ENCODE assay signal across 8 cellular contexts in genomic region chr22:45240137-45240809, GRCh38. TPM values are rescaled to one million over a fixed set of nuclear protein-coding genes. Genes with fewer than 3 reads are reported as not detected.
DNase-seq lines count a peak whose midpoint lies in the region; ATAC-seq and TF ChIP-seq lines count a peak whose summit lies in the region.

No MANE protein-coding gene starts in this region.

- H3K9me3 ChIP-seq in CD4-positive, alpha-beta memory T cell (ENCODE audit: control insufficient read depth in 1 of 2, low read length in 2 of 2) = no peaks in the 10 kb centered on the region
- H3K9me3 ChIP-seq in upper lobe of right lung = no peaks in the 10 kb centered on the region

- POLR2A ChIA-PET in CD4-positive, alpha-beta memory T cell (lab: Charles Lee; ENCODE audit: partially characterized antibody) = no interaction called here
- POLR2A ChIA-PET in naive thymus-derived CD8-positive, alpha-beta T cell (lab: Charles Lee) = no interaction called here

- TF ChIP-seq CTCF in epithelial cell of esophagus (IDR thresholded peaks at IDR 0.05; ENCODE audit: insufficient read depth, low read depth, low read length, missing control alignments) = no peak
- no peak for TF ChIP-seq CTCF in upper lobe of right lung (IDR thresholded peaks at IDR 0.05)

- H3K9me3 Mint-ChIP-seq in CD4-positive, alpha-beta memory T cell = peaks cover 0 to 1% (median 0%) of the 10 kb centered on the region in 8 donors
- H3K9me3 Mint-ChIP-seq in activated CD4-positive, alpha-beta T cell treated with anti-CD3 and anti-CD28 coated beads, Interleukin-2, amount 10 ng/mL, durations not matched to agents 24 days and 14 days = no peaks in the 10 kb centered on the region
- no peaks in the 10 kb centered on the region for H3K9me3 Mint-ChIP-seq in naive thymus-derived CD8-positive, alpha-beta T cell

- ATAC-seq in HG03039 (IDR thresholded peaks at IDR 0.05; ENCODE audit: unreplicated experiment) (peak; percentile 3), upper lobe of right lung (peak; percentile 33), GM21526 (IDR thresholded peaks at IDR 0.05; ENCODE audit: low FRiP score, unreplicated experiment) (no peak)
- peak; percentile 40 to 58 for ATAC-seq in naive thymus-derived CD8-positive, alpha-beta T cell

- peaks cover 21% of the 10 kb centered on the region for H3K4me1 ChIP-seq in CD4-positive, alpha-beta memory T cell (ENCODE audit: insufficient read depth, low read length)
- peaks cover 17% of the 10 kb centered on the region for H3K4me1 ChIP-seq in upper lobe of right lung

- H3K27me3 Mint-ChIP-seq in CD4-positive, alpha-beta memory T cell = no peaks in the 10 kb centered on the region
- no peaks in the 10 kb centered on the region for H3K27me3 Mint-ChIP-seq in activated CD4-positive, alpha-beta T cell treated with anti-CD3 and anti-CD28 coated beads, Interleukin-2, amount 10 ng/mL, durations not matched to agents 24 days and 14 days
- H3K27me3 Mint-ChIP-seq in naive thymus-derived CD8-positive, alpha-beta T cell = no peaks in the 10 kb centered on the region

- intact Hi-C loops in CD4-positive, alpha-beta memory T cell (cut with micrococcal nuclease) = loop anchor here (2.0 kb wide), 2 partner anchors 29 to 69 kb away; partner anchors contain the start of gene FAM118A
- intact Hi-C loops in activated CD4-positive, alpha-beta T cell treated with anti-CD3 and anti-CD28 coated beads, Interleukin-2, amount 10 ng/mL, durations not matched to agents 24 days and 14 days (cut with micrococcal nuclease) = loop anchor here (2.0 to 10.0 kb wide), 2 partner anchors 69 to 265 kb away; partner anchors contain the start of gene FAM118A
- intact Hi-C loops in upper lobe of right lung (cut with DNase I) = no loop called here

- H3K27me3 ChIP-seq in CD4-positive, alpha-beta memory T cell (ENCODE audit: insufficient read depth, low read length) = no peaks in the 10 kb centered on the region
- H3K27me3 ChIP-seq in upper lobe of right lung = no peaks in the 10 kb centered on the region

- H3K36me3 ChIP-seq in CD4-positive, alpha-beta memory T cell (ENCODE audit: insufficient read depth, low read length) = no peaks in the 10 kb centered on the region
- H3K36me3 ChIP-seq in upper lobe of right lung = no peaks in the 10 kb centered on the region

- H3K36me3 Mint-ChIP-seq in CD4-positive, alpha-beta memory T cell = peaks cover 0 to 20% of the 10 kb centered on the region in 2 donors
- peaks cover 3% of the 10 kb centered on the region for H3K36me3 Mint-ChIP-seq in activated CD4-positive, alpha-beta T cell treated with anti-CD3 and anti-CD28 coated beads, Interleukin-2, amount 10 ng/mL, durations not matched to agents 24 days and 14 days (ENCODE audit: low read depth)
- H3K36me3 Mint-ChIP-seq in naive thymus-derived CD8-positive, alpha-beta T cell = peaks cover 0 to 9% (median 4%) of the 10 kb centered on the region in 3 donors

- peak overlapping the region; percentile 36 for H3K27ac ChIP-seq in CD4-positive, alpha-beta memory T cell (ENCODE audit: low read depth, low read length)
- H3K27ac ChIP-seq in upper lobe of right lung = no peak overlapping the region

- peak overlapping the region; percentile 85 to 95 (median 90) for H3K27ac Mint-ChIP-seq in CD4-positive, alpha-beta memory T cell
- peak overlapping the region; percentile 91 for H3K27ac Mint-ChIP-seq in activated CD4-positive, alpha-beta T cell treated with anti-CD3 and anti-CD28 coated beads, Interleukin-2, amount 10 ng/mL, durations not matched to agents 24 days and 14 days
- peak overlapping the region; percentile 75 to 97 (median 90) for H3K27ac Mint-ChIP-seq in naive thymus-derived CD8-positive, alpha-beta T cell

- peaks cover 9 to 49% (median 22%) of the 10 kb centered on the region in 4 donors for H3K4me1 Mint-ChIP-seq in CD4-positive, alpha-beta memory T cell
- H3K4me1 Mint-ChIP-seq in activated CD4-positive, alpha-beta T cell treated with anti-CD3 and anti-CD28 coated beads, Interleukin-2, amount 10 ng/mL, durations not matched to agents 24 days and 14 days = peaks cover 10% of the 10 kb centered on the region
- H3K4me1 Mint-ChIP-seq in naive thymus-derived CD8-positive, alpha-beta T cell = peaks cover 19 to 73% (median 52%) of the 10 kb centered on the region in 4 donors

- CTCF ChIA-PET in CD4-positive, alpha-beta memory T cell (lab: Charles Lee; ENCODE audit: partially characterized antibody) = no interaction called here

- peak overlapping the region; percentile 90 to 96 (median 92) for H3K4me3 Mint-ChIP-seq in CD4-positive, alpha-beta memory T cell
- peak overlapping the region; percentile 97 for H3K4me3 Mint-ChIP-seq in activated CD4-positive, alpha-beta T cell treated with anti-CD3 and anti-CD28 coated beads, Interleukin-2, amount 10 ng/mL, durations not matched to agents 24 days and 14 days
- H3K4me3 Mint-ChIP-seq in naive thymus-derived CD8-positive, alpha-beta T cell = peak overlapping the region; percentile 86 to 98 (median 92)

- peak overlapping the region; percentile 57 to 62 for H3K4me3 ChIP-seq in CD4-positive, alpha-beta memory T cell (ENCODE audit: low read length in 2 of 2)
- H3K4me3 ChIP-seq in epithelial cell of esophagus (ENCODE audit: low read length) (peak overlapping the region; percentile 79), upper lobe of right lung (peak overlapping the region; percentile 68)

- DNase-seq in CD4-positive, alpha-beta memory T cell = peak in 1 of 5 donors; percentile 26
- DNase-seq in activated CD4-positive, alpha-beta T cell treated with anti-CD3 and anti-CD28 coated beads, Interleukin-2, amount 10 ng/mL, durations not matched to agents 24 days and 14 days = peak; percentile 77
- DNase-seq in epithelial cell of esophagus (ENCODE audit: low read depth) (peak; percentile 25), upper lobe of right lung (peak; percentile 80), NCI-H128 (lab: John Stamatoyannopoulos, UW; ENCODE audit: unreplicated experiment) (no peak)
- DNase-seq in naive thymus-derived CD8-positive, alpha-beta T cell = peak in 8 of 10 donors; percentile 12 to 69 (median 36)

RNA-seq across cellular contexts. Expression of gene KIAA0930, which starts 0.4 kb away (rescaled TPM):
- 10 to 100 TPM; 27.9 to 36.7 TPM for total RNA-seq in CD4-positive, alpha-beta memory T cell
- polyA plus RNA-seq in CD4-positive, alpha-beta memory T cell = 1 to 10 TPM; 1.2 to 1.7 TPM
- total RNA-seq in activated CD4-positive, alpha-beta T cell treated with anti-CD3 and anti-CD28 coated beads, Interleukin-2, amount 10 ng/mL, durations not matched to agents 24 days and 14 days = 45.3 and 45.6 TPM in 2 replicates
- 10 to 100 TPM; 28.5 to 29.1 TPM for total RNA-seq in naive thymus-derived CD8-positive, alpha-beta T cell
- 1 to 10 TPM in 2 of 3 donors, under 1 TPM in 1; 0.87 to 2.9 (median 2.6) TPM for polyA plus RNA-seq in naive thymus-derived CD8-positive, alpha-beta T cell
- 79.5 TPM for total RNA-seq in upper lobe of right lung

RNA-seq across cellular contexts. Expression of gene UPK3A, which starts 44.5 kb away (rescaled TPM):
- total RNA-seq in CD4-positive, alpha-beta memory T cell = not detected
- not detected for polyA plus RNA-seq in CD4-positive, alpha-beta memory T cell
- not detected in 2 replicates for total RNA-seq in activated CD4-positive, alpha-beta T cell treated with anti-CD3 and anti-CD28 coated beads, Interleukin-2, amount 10 ng/mL, durations not matched to agents 24 days and 14 days
- total RNA-seq in naive thymus-derived CD8-positive, alpha-beta T cell = not detected
- polyA plus RNA-seq in naive thymus-derived CD8-positive, alpha-beta T cell = not detected
- not detected for total RNA-seq in upper lobe of right lung
